24 cellular contexts compared by ENCODE assay signal in genomic region chr12:32418903-32419519, GRCh38. TPM values are rescaled to one million over a fixed set of nuclear protein-coding genes. Genes with fewer than 3 reads are reported as not detected.
DNase-seq lines count a peak whose midpoint lies in the region; ATAC-seq and TF ChIP-seq lines count a peak whose summit lies in the region.
"Had no signal": no experiment of that assay in that cellular context is flagged by ENCODE, and none has a peak within 500 bp of the region (broad histone marks: within the 10 kb centered on the region; RNA-seq: fewer than 3 reads in every experiment).

No MANE protein-coding gene starts in this region.

- TF ChIP-seq CTCF in foreskin keratinocyte (conservative IDR thresholded peaks at IDR 0.05) (no peak), mesothelial cell of epicardium (IDR thresholded peaks at IDR 0.05; ENCODE audit: unreplicated experiment) (no peak)

- H3K4me1 ChIP-seq in BLaER1 (peaks cover 12% of the 10 kb centered on the region), HUES64 (ENCODE audit: insufficient read depth, low read length) (peaks cover 32% of the 10 kb centered on the region), foreskin keratinocyte (peaks cover 8% of the 10 kb centered on the region)
- H3K4me1 ChIP-seq: HAP-1, tibial artery had no signal

- H3K4me3 ChIP-seq in BLaER1 (no peak overlapping the region), HUES64 (ENCODE audit: low read length) (no peak overlapping the region)
- H3K4me3 ChIP-seq: esophagus muscularis mucosa, GM12878, HAP-1, left ventricle myocardium inferior, ovary, SJCRH30, tibial artery had no signal

- peak; percentile 23 for ATAC-seq in foreskin keratinocyte
- no peak for ATAC-seq in HG03135 (IDR thresholded peaks at IDR 0.05; ENCODE audit: unreplicated experiment)
- ATAC-seq in GM21381 (IDR thresholded peaks at IDR 0.05; ENCODE audit: unreplicated experiment), result no peak
- ATAC-seq: activated naive CD4-positive, alpha-beta T cell treated with anti-CD3 and anti-CD28 coated beads, Interleukin-2, amount 50 U/mL, for 72 hours had no signal

- no peak overlapping the region for H3K4me3 Mint-ChIP-seq in mesothelial cell of epicardium
- H3K4me3 Mint-ChIP-seq: activated T-helper 1 cell treated with anti-CD3 and anti-CD28 coated beads, Interleukin-12 subunit alpha, Interleukin-12 subunit beta, Interleukin-2, Interleukin-4 antibody, amounts not matched to agents 30 ng/mL and 10 ng/mL and 1 ng/mL, durations not matched to agents 14 hours and 24 hours and 36 hours; CD4-positive, CD25-positive, alpha-beta regulatory T cell; IgD-negative memory B cell; stimulated activated memory B cell treated with anti-CD40 and anti-IgM and Interleukin-4, amounts not matched to agents 10 μg/mL and 1 μg/mL and 100 μg/mL, for 72 hours had no signal

- peaks cover 4% of the 10 kb centered on the region for H3K9me3 Mint-ChIP-seq in mesothelial cell of epicardium
- H3K9me3 Mint-ChIP-seq: activated naive CD4-positive, alpha-beta T cell treated with anti-CD3 and anti-CD28 coated beads, Interleukin-2, amount 50 U/mL, for 72 hours; activated T-helper 1 cell treated with anti-CD3 and anti-CD28 coated beads, Interleukin-12 subunit alpha, Interleukin-12 subunit beta, Interleukin-2, Interleukin-4 antibody, amounts not matched to agents 30 ng/mL and 10 ng/mL and 1 ng/mL, durations not matched to agents 14 hours and 24 hours and 36 hours; CD4-positive, CD25-positive, alpha-beta regulatory T cell; IgD-negative memory B cell; stimulated activated memory B cell treated with anti-CD40 and anti-IgM and Interleukin-4, amounts not matched to agents 10 μg/mL and 1 μg/mL and 100 μg/mL, for 72 hours had no signal

- no peaks in the 10 kb centered on the region for H3K27me3 Mint-ChIP-seq in mesothelial cell of epicardium (ENCODE audit: low read depth)
- H3K27me3 Mint-ChIP-seq: IgD-negative memory B cell had no signal

- H3K27ac ChIP-seq in BLaER1, result no peak overlapping the region; the same call in 1 of the 2 replicates
- H3K27ac ChIP-seq in HUES64 (ENCODE audit: low read depth, low read length), result peak overlapping the region; percentile 9; the same call in 1 of the 2 replicates
- H3K27ac ChIP-seq in foreskin keratinocyte, result no peak overlapping the region
- H3K27ac ChIP-seq: esophagus muscularis mucosa, ovary, SJCRH30, tibial artery had no signal

- H3K36me3 Mint-ChIP-seq in mesothelial cell of epicardium, result peaks cover 9% of the 10 kb centered on the region
- H3K36me3 Mint-ChIP-seq: activated naive CD4-positive, alpha-beta T cell treated with anti-CD3 and anti-CD28 coated beads, Interleukin-2, amount 50 U/mL, for 72 hours; CD4-positive, CD25-positive, alpha-beta regulatory T cell; IgD-negative memory B cell; stimulated activated memory B cell treated with anti-CD40 and anti-IgM and Interleukin-4, amounts not matched to agents 10 μg/mL and 1 μg/mL and 100 μg/mL, for 72 hours had no signal

- peak overlapping the region; percentile 34 for H3K27ac Mint-ChIP-seq in mesothelial cell of epicardium
- H3K27ac Mint-ChIP-seq: activated naive CD4-positive, alpha-beta T cell treated with anti-CD3 and anti-CD28 coated beads, Interleukin-2, amount 50 U/mL, for 72 hours; activated T-helper 1 cell treated with anti-CD3 and anti-CD28 coated beads, Interleukin-12 subunit alpha, Interleukin-12 subunit beta, Interleukin-2, Interleukin-4 antibody, amounts not matched to agents 30 ng/mL and 10 ng/mL and 1 ng/mL, durations not matched to agents 14 hours and 24 hours and 36 hours; IgD-negative memory B cell; stimulated activated memory B cell treated with anti-CD40 and anti-IgM and Interleukin-4, amounts not matched to agents 10 μg/mL and 1 μg/mL and 100 μg/mL, for 72 hours had no signal

- peaks cover 29% of the 10 kb centered on the region for H3K4me1 Mint-ChIP-seq in mesothelial cell of epicardium
- H3K4me1 Mint-ChIP-seq: IgD-negative memory B cell; stimulated activated memory B cell treated with anti-CD40 and anti-IgM and Interleukin-4, amounts not matched to agents 10 μg/mL and 1 μg/mL and 100 μg/mL, for 72 hours had no signal

- H3K27me3 ChIP-seq in BLaER1 (no peaks in the 10 kb centered on the region), HUES64 (ENCODE audit: insufficient read depth, low read length) (no peaks in the 10 kb centered on the region), foreskin keratinocyte (no peaks in the 10 kb centered on the region)
- H3K27me3 ChIP-seq: esophagus muscularis mucosa, ovary, SJCRH30, tibial artery had no signal

- no peak overlapping the region for H3K9ac ChIP-seq in BLaER1
- H3K9ac ChIP-seq in HUES64 (ENCODE audit: low read depth, low read length), result no peak overlapping the region

- H4K20me1 ChIP-seq in BLaER1, result no peaks in the 10 kb centered on the region

- WGBS in HUES64, result 67% methylated on average over 5 of the region's 5 CpGs

- H3K9me3 ChIP-seq in BLaER1, result peaks cover 18% of the 10 kb centered on the region
- no peaks in the 10 kb centered on the region for H3K9me3 ChIP-seq in HUES64 (ENCODE audit: insufficient read depth, low read depth, low read length)
- H3K9me3 ChIP-seq: esophagus muscularis mucosa, HAP-1, left ventricle myocardium inferior, ovary, SJCRH30, tibial artery had no signal

- H3K36me3 ChIP-seq in BLaER1, result no peaks in the 10 kb centered on the region
- peaks cover 11% of the 10 kb centered on the region; the same call in 1 of the 2 replicates for H3K36me3 ChIP-seq in HUES64 (ENCODE audit: insufficient read depth, low read length)
- H3K36me3 ChIP-seq: esophagus muscularis mucosa, HAP-1, left ventricle myocardium inferior, ovary, SJCRH30, tibial artery had no signal

- peak overlapping the region; percentile 0; the same call in 1 of the 2 replicates for H3K4me2 ChIP-seq in BLaER1

- DNase-seq in foreskin keratinocyte (no peak), mesothelial cell of epicardium (ENCODE audit: low spot score in 2 of 2, unreplicated experiment in 2 of 2) (no peak), GDM1 (lab: John Stamatoyannopoulos, UW) (no peak), AML-193 (lab: John Stamatoyannopoulos, UW) (no peak)
- DNase-seq: activated CD4-positive, alpha-beta T cell treated with anti-CD3 and anti-CD28 coated beads for 48 hours; CD4-positive, CD25-positive, alpha-beta regulatory T cell; DMS 273 treated with DMSO at 0.1 percent for 48 hours; left ventricle myocardium inferior; NCI-H1436; NCI-H2171 treated with DMSO at 0.1 percent for 48 hours; ovary; tibial artery had no signal

RNA-seq across cellular contexts. Expression of gene FGD4, which starts 19.7 kb away (rescaled TPM):
- 17.0 TPM for polyA plus RNA-seq in HUES64 (2013, experiment 1 of 2)
- polyA plus RNA-seq in HUES64 (2013, experiment 2 of 2), result 14.2 TPM
- total RNA-seq in foreskin keratinocyte (12.1 and 13.9 TPM in 2 replicates), mesothelial cell of epicardium (12.6 to 13.5 TPM (median 13.4 TPM) in 3 replicates)
- 1.4 and 1.7 TPM in 2 replicates for polyA plus RNA-seq in foreskin keratinocyte
